Comparison of ENCODE assay signal across 18 cellular contexts in the genomic region with DNA sequence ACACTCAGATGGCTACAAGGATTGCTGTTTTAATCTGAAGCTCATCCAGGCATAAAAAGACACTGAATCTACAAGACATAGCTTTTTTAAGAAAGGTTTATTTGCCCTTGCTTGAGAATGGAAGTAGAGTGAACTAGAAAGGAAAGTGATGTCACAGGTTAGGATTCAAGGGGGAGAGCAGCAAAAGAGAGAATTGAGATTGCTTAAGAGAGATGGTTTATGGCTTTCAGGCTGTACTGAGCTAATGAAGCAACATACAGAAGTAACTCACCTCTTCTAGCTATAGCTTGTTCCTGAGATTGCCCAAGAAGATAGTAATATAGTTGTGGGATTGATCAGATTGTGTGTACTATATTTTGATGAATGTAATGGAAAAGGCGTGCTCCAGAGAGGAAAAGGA. TPM values are rescaled to one million over a fixed set of nuclear protein-coding genes. Genes with fewer than 3 reads are reported as not detected.
DNase-seq lines count a peak whose midpoint lies in the region; ATAC-seq, FAIRE-seq and TF ChIP-seq lines count a peak whose summit lies in the region.
"Had no signal": no experiment of that assay in that cellular context is flagged by ENCODE, and none has a peak within 500 bp of the region (broad histone marks: within the 10 kb centered on the region; RNA-seq: fewer than 3 reads in every experiment).

No MANE protein-coding gene starts in this region.

- no peak for TF ChIP-seq RAD21 in HepG2 (CRISPR knock-in tag; IDR thresholded peaks at IDR 0.05)

- H3K4me3 ChIP-seq in HepG2 (replicated peaks in 1 of 3; ENCODE audit: insufficient read depth in 1 of 3, low read depth in 2 of 3, low read length in 3 of 3) (no peak overlapping the region), right lobe of liver (no peak overlapping the region), bronchial epithelial cell (ENCODE audit: low read depth, low read length) (no peak overlapping the region), mucosa of descending colon (no peak overlapping the region)
- H3K4me3 ChIP-seq: BLaER1 had no signal

- WGBS in HepG2 (ENCODE audit: low lambda C conversion rate), result 6% methylated on average over 1 of the region's 1 CpG
- WGBS in right lobe of liver (ENCODE audit: insufficient coverage, low coverage, low lambda C conversion rate, missing lambda C conversion rate), result 62% methylated on average over 1 of the region's 1 CpG

- intact Hi-C loops in HepG2 (cut with micrococcal nuclease; ENCODE audit: unreplicated experiment), result no loop called here
- intact Hi-C loops in right lobe of liver (cut with DNase I), result no loop called here
- intact Hi-C loops in mucosa of descending colon (cut with DNase I, micrococcal nuclease), result no loop called here

- CTCF ChIA-PET in HepG2 (lab: Yijun Ruan, JAX; ENCODE audit: low intra/inter-chr PET ratio, low total read pairs), result no interaction called here

- TF ChIP-seq EP300 in HepG2 (IDR thresholded peaks at IDR 0.05; ENCODE audit: low read depth in 2 of 2, low read length in 2 of 2), result no peak
- no peak for TF ChIP-seq EP300 in HepG2 (CRISPR knock-in tag; IDR thresholded peaks at IDR 0.05; ENCODE audit: borderline replicate concordance)

- TF ChIP-seq CTCF in HepG2 (CRISPR knock-in tag; IDR thresholded peaks at IDR 0.05) (no peak), right lobe of liver (IDR thresholded peaks at IDR 0.05) (no peak), bronchial epithelial cell (IDR thresholded peaks at IDR 0.05; ENCODE audit: insufficient read depth, low read length, severe bottlenecking) (no peak), foreskin keratinocyte (conservative IDR thresholded peaks at IDR 0.05) (no peak), mucosa of descending colon (IDR thresholded peaks at IDR 0.05) (no peak)

- H3K9me3 ChIP-seq in HepG2 (ENCODE audit: low read length) (no peaks in the 10 kb centered on the region), right lobe of liver (no peaks in the 10 kb centered on the region), mucosa of descending colon (no peaks in the 10 kb centered on the region)
- H3K9me3 ChIP-seq: BLaER1 had no signal

- H3K9ac ChIP-seq in HepG2 (ENCODE audit: insufficient read depth, low read depth, low read length), result no peak overlapping the region
- H3K9ac ChIP-seq: BLaER1 had no signal

- H3K36me3 ChIP-seq in HepG2 (replicated peaks in 1 of 2; ENCODE audit: control insufficient read depth in 1 of 2, insufficient read depth in 2 of 2, low read length in 2 of 2) (no peaks in the 10 kb centered on the region), right lobe of liver (no peaks in the 10 kb centered on the region), bronchial epithelial cell (ENCODE audit: control insufficient read depth, insufficient read depth, low read length) (no peaks in the 10 kb centered on the region), mucosa of descending colon (ENCODE audit: low read depth) (no peaks in the 10 kb centered on the region)
- H3K36me3 ChIP-seq: BLaER1 had no signal

- no peak for ATAC-seq in HepG2
- ATAC-seq in right lobe of liver, result no peak
- no peak for ATAC-seq in foreskin keratinocyte
- ATAC-seq in HG02970 (IDR thresholded peaks at IDR 0.05; ENCODE audit: low FRiP score, unreplicated experiment), result no peak
- ATAC-seq in mucosa of descending colon, result no peak
- ATAC-seq: CD8-positive, alpha-beta T cell; Panc1 had no signal

- DNase-seq in HepG2 (ENCODE audit: low spot score), result no peak
- DNase-seq in right lobe of liver, result no peak
- DNase-seq in bronchial epithelial cell (ENCODE audit: low read depth), result peak; percentile 42
- DNase-seq in foreskin keratinocyte, result peak; percentile 19 to 64
- DNase-seq in caudate nucleus (lab: John Stamatoyannopoulos, UW), result no peak
- no peak for DNase-seq in mucosa of descending colon
- no peak for DNase-seq in occipital lobe (lab: John Stamatoyannopoulos, UW)
- DNase-seq: CD8-positive, alpha-beta T cell; H9; NCI-H1436; NCI-H2029; NCI-H2171 treated with DMSO at 0.1 percent for 48 hours; NCI-H510A; NCI-H774 had no signal

- FAIRE-seq in HepG2 (lab: Jason Lieb, UNC) (no peak), bronchial epithelial cell (lab: Jason Lieb, UNC) (no peak)
- FAIRE-seq: A204.1 had no signal

- H2AFZ ChIP-seq in HepG2 (ENCODE audit: low read length), result no peak overlapping the region

- BruUV-seq in HepG2 (replicated peaks; lab: Mats Ljungman, UMichigan), result no TSS peak

- no peaks in the 10 kb centered on the region for H4K20me1 ChIP-seq in HepG2 (ENCODE audit: insufficient read depth, low read length)
- H4K20me1 ChIP-seq: BLaER1 had no signal

- POLR2A ChIA-PET in HepG2 (lab: Yijun Ruan, JAX), result no interaction called here

- TF ChIP-seq POLR2A in HepG2 (IDR thresholded peaks at IDR 0.05; ENCODE audit: insufficient read depth in 1 of 2, low read depth in 2 of 2, low read length in 2 of 2), result no peak
- TF ChIP-seq POLR2A in right lobe of liver (IDR thresholded peaks at IDR 0.05), result no peak

- no peak overlapping the region for H3K4me2 ChIP-seq in HepG2 (ENCODE audit: low read depth, low read length)
- H3K4me2 ChIP-seq: BLaER1 had no signal

- H3K27ac ChIP-seq in HepG2 (ENCODE audit: extremely low read length, insufficient read depth, low read length) (no peak overlapping the region), right lobe of liver (no peak overlapping the region), foreskin keratinocyte (no peak overlapping the region), caudate nucleus (ENCODE audit: low read depth, low read length) (no peak overlapping the region)
- H3K27ac ChIP-seq: BLaER1 had no signal

- H3K4me1 ChIP-seq in HepG2 (ENCODE audit: insufficient read depth, low read length) (no peaks in the 10 kb centered on the region), right lobe of liver (no peaks in the 10 kb centered on the region), foreskin keratinocyte (no peaks in the 10 kb centered on the region), mucosa of descending colon (ENCODE audit: low read depth) (no peaks in the 10 kb centered on the region)
- H3K4me1 ChIP-seq: BLaER1 had no signal

- in situ Hi-C loops in HepG2 (cut with HindIII; ENCODE audit: extremely low pct_ligation_motif_present, low pct_unique_long_range_greater_than_20kb), result no loop called here

- H3K79me2 ChIP-seq in HepG2 (ENCODE audit: insufficient read depth, low read length), result no peaks in the 10 kb centered on the region

- no peaks in the 10 kb centered on the region; a peak in 1 of 5 replicates for H3K27me3 ChIP-seq in HepG2 (ENCODE audit: control insufficient read depth in 1 of 2, insufficient read depth in 2 of 2, low read length in 2 of 2)
- H3K27me3 ChIP-seq in right lobe of liver, result no peaks in the 10 kb centered on the region
- no peaks in the 10 kb centered on the region for H3K27me3 ChIP-seq in bronchial epithelial cell (ENCODE audit: control insufficient read depth, insufficient read depth, low read length)
- no peaks in the 10 kb centered on the region for H3K27me3 ChIP-seq in foreskin keratinocyte
- H3K27me3 ChIP-seq: BLaER1 had no signal

TF ChIP-seq in HepG2, 621 proteins besides CTCF, POLR2A, EP300 and RAD21:
- 0 out of 2 replicates have a peak, but pooled peaks have one; percentile 5 for TF ChIP-seq CREB1 (IDR thresholded peaks at IDR 0.05)
- no peak for TF ChIP-seq CREB1 (CRISPR knock-in tag; IDR thresholded peaks at IDR 0.05)
- TF ChIP-seq PPARG (CRISPR knock-in tag; conservative IDR thresholded peaks at IDR 0.05), result no peak

RNA-seq across cellular contexts. Expression of a gene that starts 26.1 kb away (rescaled TPM):
- 9.7 and 18.0 TPM in 2 replicates for total RNA-seq in HepG2 (2016; rRNA removed; fragmentation: Illumina TruSeq; extraction: Trizol)
- 37.4 and 38.3 TPM in 2 replicates for total RNA-seq in HepG2 (2016; cell fraction: cytosol; rRNA removed; fragmentation: Illumina TruSeq; extraction: Trizol; ENCODE audit: low read depth)
- total RNA-seq in HepG2 (2016; cell fraction: insoluble cytoplasmic fraction; rRNA removed; fragmentation: Illumina TruSeq; extraction: Trizol), result 10.1 and 18.1 TPM in 2 replicates
- 18.0 and 18.6 TPM in 2 replicates for total RNA-seq in HepG2 (2016; cell fraction: membrane; rRNA removed; fragmentation: Illumina TruSeq; extraction: Trizol)
- 30.8 and 32.6 TPM in 2 replicates for total RNA-seq in HepG2 (2016; cell fraction: nucleus; rRNA removed; fragmentation: Illumina TruSeq; extraction: Trizol)
- polyA plus RNA-seq in HepG2 (2011; rRNA removed), result 8.2 and 8.3 TPM in 2 replicates
- 2.5 and 5.2 TPM in 2 replicates for polyA plus RNA-seq in HepG2 (2011; cell fraction: cytosol; rRNA removed)
- 8.0 and 11.9 TPM in 2 replicates for polyA plus RNA-seq in HepG2 (2011; cell fraction: nucleus; rRNA removed)
- 10.7 and 11.9 TPM in 2 replicates for polyA plus RNA-seq in HepG2 (2012)
- 0.49 and 0.54 TPM in 2 replicates for polyA plus RNA-seq in HepG2 (2016; cell fraction: cytosol; fragmentation: Illumina TruSeq; extraction: Trizol; ENCODE audit: low read depth)
- 4.7 and 5.0 TPM in 2 replicates for polyA plus RNA-seq in HepG2 (2016; cell fraction: insoluble cytoplasmic fraction; fragmentation: Illumina TruSeq; extraction: Trizol; ENCODE audit: low read depth)
- 1.3 and 1.4 TPM in 2 replicates for polyA plus RNA-seq in HepG2 (2016; cell fraction: membrane; fragmentation: Illumina TruSeq; extraction: Trizol; ENCODE audit: low read depth)
- polyA plus RNA-seq in HepG2 (2016; cell fraction: nucleus; fragmentation: Illumina TruSeq; extraction: Trizol; ENCODE audit: insufficient read depth, low read depth), result 28.6 and 31.2 TPM in 2 replicates
- polyA minus RNA-seq in HepG2 (2011; rRNA and poly(A)+ RNA removed; ENCODE audit: low replicate concordance), result 4.2 and 15.1 TPM in 2 replicates
- 17.1 and 25.4 TPM in 2 replicates for polyA minus RNA-seq in HepG2 (2011; cell fraction: cytosol; rRNA and poly(A)+ RNA removed)
- 67.9 and 68.8 TPM in 2 replicates for polyA minus RNA-seq in HepG2 (2011; cell fraction: nucleus; rRNA and poly(A)+ RNA removed)
- total RNA-seq in right lobe of liver, result 1 to 10 TPM; 5.8 to 9.3 (median 6.5) TPM
- total RNA-seq in bronchial epithelial cell, result 9.3 and 10.0 TPM in 2 replicates
- 6.2 and 8.0 TPM in 2 replicates for total RNA-seq in foreskin keratinocyte
- polyA plus RNA-seq in foreskin keratinocyte, result 2.6 and 3.0 TPM in 2 replicates
- total RNA-seq in mucosa of descending colon, result 10 to 100 TPM; 19.7 to 33.0 (median 29.0) TPM
- 125 TPM for total RNA-seq in occipital lobe

Comparison
In these comparisons a context has a peak if more than half of its experiments do, and no peak if none do; other contexts are left out.
1. DNase-seq: peak in bronchial epithelial cell (single experiment) and foreskin keratinocyte (2 of 2); none in HepG2 (single experiment), right lobe of liver (0 of 3), caudate nucleus (0 of 61), mucosa of descending colon (0 of 3) and occipital lobe (single experiment).